Comparison of ENCODE assay signal across 1 cellular context in genomic region chr2:47265158-47265557, GRCh38.
TF ChIP-seq lines count a peak whose summit lies in the region.

No MANE protein-coding gene starts in this region.

TF ChIP-seq in HepG2, 621 proteins besides CTCF, POLR2A, EP300 and RAD21 (continued from another document and continues in another):
- TF ChIP-seq ZBTB37 (CRISPR knock-in tag; IDR thresholded peaks at IDR 0.05) = peak; percentile 66; the same call in 1 of the 2 replicates
- TF ChIP-seq IKZF5 (CRISPR knock-in tag; IDR thresholded peaks at IDR 0.05) = peak; percentile 58; the same call in 1 of the 2 replicates
- TF ChIP-seq HDAC1 (CRISPR knock-in tag; IDR thresholded peaks at IDR 0.05) = no peak
- TF ChIP-seq THRA (CRISPR knock-in tag; IDR thresholded peaks at IDR 0.05; ENCODE audit: borderline replicate concordance) = peak; percentile 40; the same call in 1 of the 2 replicates
- TF ChIP-seq ZNF430 (CRISPR knock-in tag; IDR thresholded peaks at IDR 0.05) = no peak
- TF ChIP-seq STAT5B (CRISPR knock-in tag; IDR thresholded peaks at IDR 0.05) = no peak
- no peak for TF ChIP-seq NFAT5 (CRISPR knock-in tag; IDR thresholded peaks at IDR 0.05)
- peak; percentile 56 for TF ChIP-seq GATAD2A (CRISPR knock-in tag; IDR thresholded peaks at IDR 0.05)
- TF ChIP-seq ZNF674 (CRISPR knock-in tag; IDR thresholded peaks at IDR 0.05; ENCODE audit: low read depth) = no peak
- TF ChIP-seq NCOA1 (CRISPR knock-in tag; IDR thresholded peaks at IDR 0.05) = 0 out of 2 replicates have a peak, but pooled peaks have one; percentile 51
- TF ChIP-seq ZNF800 (CRISPR knock-in tag; IDR thresholded peaks at IDR 0.05) = no peak
- no peak for TF ChIP-seq BCLAF1 (IDR thresholded peaks at IDR 0.05)
- TF ChIP-seq JUND (CRISPR knock-in tag; IDR thresholded peaks at IDR 0.05) = no peak
- TF ChIP-seq ZNF691 (CRISPR knock-in tag; IDR thresholded peaks at IDR 0.05; ENCODE audit: borderline replicate concordance, low read depth) = peak; percentile 98
- 0 out of 2 replicates have a peak, but pooled peaks have one; percentile 5 for TF ChIP-seq ZBTB46 (CRISPR knock-in tag; IDR thresholded peaks at IDR 0.05; ENCODE audit: borderline replicate concordance)
- TF ChIP-seq ZBTB33 (CRISPR knock-in tag; IDR thresholded peaks at IDR 0.05) = no peak
- no peak for TF ChIP-seq ZNF883 (CRISPR knock-in tag; IDR thresholded peaks at IDR 0.05; ENCODE audit: not compliant biosample characterization)
- TF ChIP-seq HDAC2 (CRISPR knock-in tag; IDR thresholded peaks at IDR 0.05) = peak; percentile 46; the same call in 1 of the 2 replicates
- peak; percentile 49; the same call in 1 of the 2 replicates for TF ChIP-seq SAP130 (CRISPR knock-in tag; IDR thresholded peaks at IDR 0.05; ENCODE audit: low read depth)
- 0 out of 2 replicates have a peak, but pooled peaks have one; percentile 33 for TF ChIP-seq TCF7 (IDR thresholded peaks at IDR 0.05; ENCODE audit: low read depth)
- TF ChIP-seq ZNF432 (CRISPR knock-in tag; IDR thresholded peaks at IDR 0.05; ENCODE audit: borderline replicate concordance) = no peak
- peak; percentile 58; the same call in 1 of the 2 replicates for TF ChIP-seq ZMYM4 (CRISPR knock-in tag; IDR thresholded peaks at IDR 0.05)
- TF ChIP-seq FOXJ3 (CRISPR knock-in tag; IDR thresholded peaks at IDR 0.05; ENCODE audit: borderline replicate concordance) = peak; percentile 22; the same call in 1 of the 2 replicates
- peak; percentile 56 for TF ChIP-seq PAXIP1 (CRISPR knock-in tag; conservative IDR thresholded peaks at IDR 0.05)
- TF ChIP-seq PHF8 (CRISPR knock-in tag; IDR thresholded peaks at IDR 0.05) = no peak
- TF ChIP-seq ZNF230 (CRISPR knock-in tag; IDR thresholded peaks at IDR 0.05) = no peak
